ENCODE assay signal across 13 cellular contexts in the genomic region with DNA sequence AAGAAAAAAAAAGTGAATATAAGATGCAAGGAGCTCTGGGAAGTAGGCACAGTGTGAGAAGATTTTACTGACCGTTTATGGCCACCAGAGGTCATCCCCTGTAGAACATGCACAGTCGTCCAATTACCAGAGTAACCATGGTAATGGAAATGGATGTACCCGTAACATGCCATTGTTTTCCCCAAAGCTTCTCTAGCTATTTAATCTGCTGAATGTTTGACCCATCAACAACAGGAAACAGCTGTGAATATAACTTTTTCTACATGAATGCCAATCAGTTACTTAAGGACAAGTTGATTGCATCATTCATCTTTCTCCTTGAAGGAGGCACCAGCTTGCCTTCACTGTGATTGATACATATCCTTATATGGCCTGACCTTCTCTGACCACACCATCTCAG.
DNase-seq lines count a peak whose midpoint lies in the region; ATAC-seq and TF ChIP-seq lines count a peak whose summit lies in the region.
"Had no signal": no experiment of that assay in that cellular context is flagged by ENCODE, and none has a peak within 500 bp of the region (broad histone marks: within the 10 kb centered on the region; RNA-seq: fewer than 3 reads in every experiment).

No MANE protein-coding gene starts in this region.

- peak; percentile 68 for TF ChIP-seq CTCF in C4-2B (conservative IDR thresholded peaks at IDR 0.05)
- TF ChIP-seq CTCF in RWPE1 (conservative IDR thresholded peaks at IDR 0.05; ENCODE audit: low read depth): 0 out of 2 replicates have a peak, but pooled peaks have one; percentile 2

- H3K27ac ChIP-seq in C4-2B (no peak overlapping the region), RWPE1 (no peak overlapping the region)
- H3K27ac ChIP-seq: thoracic aorta had no signal

- ATAC-seq in GM21528 (IDR thresholded peaks at IDR 0.05; ENCODE audit: low FRiP score, unreplicated experiment): no peak
- ATAC-seq in GM18511 (IDR thresholded peaks at IDR 0.05; ENCODE audit: unreplicated experiment): no peak
- ATAC-seq: CD8-positive, alpha-beta T cell; Right ventricle myocardium inferior had no signal

- POLR2A ChIA-PET in RWPE1 (lab: Yijun Ruan, JAX; ENCODE audit: low non-redundant PET): no interaction called here

- peak; percentile 8 for DNase-seq in HuH-7 (ENCODE audit: low spot score)
- DNase-seq in RWPE1 (ENCODE audit: low spot score): no peak
- peak; percentile 1 for DNase-seq in iris pigment epithelial cell (ENCODE audit: low read depth)
- no peak for DNase-seq in cortex of kidney (lab: John Stamatoyannopoulos, UW)
- DNase-seq in anterior cingulate cortex (lab: John Stamatoyannopoulos, UW): no peak
- DNase-seq: activated CD4-positive, alpha-beta T cell treated with anti-CD3 and anti-CD28 coated beads, Interleukin-2, amount 50 U/mL, for 1 hour; CD8-positive, alpha-beta T cell; NCI-H1694 had no signal

- CTCF ChIA-PET in RWPE1 (lab: Yijun Ruan, JAX): interaction anchor here (1.0 kb wide), 1 partner anchor 34 kb away, joined by 4 read pairs; no protein-coding TSS in a partner anchor

Comparison
In these comparisons a context has a peak if more than half of its experiments do, and no peak if none do; other contexts are left out.
1. DNase-seq: peak in HuH-7 (single experiment) and iris pigment epithelial cell (single experiment); none in RWPE1 (single experiment), cortex of kidney (single experiment) and anterior cingulate cortex (0 of 58).